Comparison of ENCODE assay signal across 16 cellular contexts in genomic region chr1:181763736-181764135, GRCh38.
DNase-seq lines count a peak whose midpoint lies in the region; ATAC-seq, FAIRE-seq and TF ChIP-seq lines count a peak whose summit lies in the region.
"Had no signal": no experiment of that assay in that cellular context is flagged by ENCODE, and none has a peak within 500 bp of the region (broad histone marks: within the 10 kb centered on the region; RNA-seq: fewer than 3 reads in every experiment).

No MANE protein-coding gene starts in this region.

- H3K27me3 Mint-ChIP-seq in activated CD8-positive, alpha-beta T cell treated with anti-CD3 and anti-CD28 coated beads for 36 hours: peaks cover 4% of the 10 kb centered on the region
- H3K27me3 Mint-ChIP-seq: CD4-positive, CD25-positive, alpha-beta regulatory T cell had no signal

- H3K4me3 ChIP-seq in bronchial epithelial cell (ENCODE audit: low read depth, low read length): no peak overlapping the region
- H3K4me3 ChIP-seq: BLaER1 treated with 17β-estradiol and CSF1 and Interleukin-3, amounts not matched to agents 10 nM and 100 nM; HAP-1; K562 had no signal

- H3K36me3 Mint-ChIP-seq in activated CD8-positive, alpha-beta T cell treated with anti-CD3 and anti-CD28 coated beads for 36 hours (ENCODE audit: low read depth): no peaks in the 10 kb centered on the region
- H3K36me3 Mint-ChIP-seq: CD4-positive, CD25-positive, alpha-beta regulatory T cell had no signal

- POLR2A ChIA-PET in activated CD8-positive, alpha-beta T cell treated with anti-CD3 and anti-CD28 coated beads for 36 hours (lab: Charles Lee): no interaction called here

- CTCF ChIA-PET in activated CD8-positive, alpha-beta T cell treated with anti-CD3 and anti-CD28 coated beads for 36 hours (lab: Charles Lee): no interaction called here

- H3K27ac Mint-ChIP-seq in activated CD8-positive, alpha-beta T cell treated with anti-CD3 and anti-CD28 coated beads for 36 hours: no peak overlapping the region
- H3K27ac Mint-ChIP-seq: CD4-positive, CD25-positive, alpha-beta regulatory T cell had no signal

- DNase-seq in D721Med (ENCODE audit: insufficient read length, low spot score) (no peak), NCI-H69 (lab: John Stamatoyannopoulos, UW) (peak; percentile 11), bronchial epithelial cell (ENCODE audit: low read depth) (peak; percentile 63), kidney tubule cell (ENCODE audit: low spot score) (peak; percentile 62), dedifferentiated amniotic fluid mesenchymal stem cell (ENCODE audit: extremely low spot score) (no peak)
- no peak for DNase-seq in activated CD8-positive, alpha-beta T cell treated with anti-CD3 and anti-CD28 coated beads for 36 hours
- DNase-seq: ACHN; CD4-positive, CD25-positive, alpha-beta regulatory T cell; DMS153; GF-D8 had no signal

- TF ChIP-seq CTCF in D721Med (IDR thresholded peaks at IDR 0.05; ENCODE audit: insufficient read depth, missing control alignments) (no peak), bronchial epithelial cell (IDR thresholded peaks at IDR 0.05; ENCODE audit: insufficient read depth, low read length, severe bottlenecking) (no peak)
- TF ChIP-seq CTCF in activated CD8-positive, alpha-beta T cell treated with anti-CD3 and anti-CD28 coated beads for 36 hours (IDR thresholded peaks at IDR 0.05): no peak

- no peaks in the 10 kb centered on the region for H3K4me1 Mint-ChIP-seq in activated CD8-positive, alpha-beta T cell treated with anti-CD3 and anti-CD28 coated beads for 36 hours (ENCODE audit: low read depth)
- H3K4me1 Mint-ChIP-seq: CD4-positive, CD25-positive, alpha-beta regulatory T cell had no signal

- FAIRE-seq in D721Med (lab: Jason Lieb, UNC) (peak; percentile 29), bronchial epithelial cell (lab: Jason Lieb, UNC) (no peak)
- FAIRE-seq: GM19239, H1, K562 had no signal

- H3K27me3 ChIP-seq in bronchial epithelial cell (ENCODE audit: control insufficient read depth, insufficient read depth, low read length): no peaks in the 10 kb centered on the region
- H3K27me3 ChIP-seq: BLaER1 treated with 17β-estradiol and CSF1 and Interleukin-3, amounts not matched to agents 10 nM and 100 nM had no signal

- intact Hi-C loops in activated CD8-positive, alpha-beta T cell treated with anti-CD3 and anti-CD28 coated beads for 36 hours (cut with micrococcal nuclease): no loop called here

- no peak overlapping the region for H3K4me3 Mint-ChIP-seq in activated CD8-positive, alpha-beta T cell treated with anti-CD3 and anti-CD28 coated beads for 36 hours
- H3K4me3 Mint-ChIP-seq: CD4-positive, CD25-positive, alpha-beta regulatory T cell had no signal

- H3K9me3 Mint-ChIP-seq in activated CD8-positive, alpha-beta T cell treated with anti-CD3 and anti-CD28 coated beads for 36 hours: no peaks in the 10 kb centered on the region

- ATAC-seq in HG02678 (IDR thresholded peaks at IDR 0.05; ENCODE audit: unreplicated experiment): no peak
- no peak for ATAC-seq in activated CD8-positive, alpha-beta T cell treated with anti-CD3 and anti-CD28 coated beads for 36 hours
- ATAC-seq: K562 had no signal

- H3K36me3 ChIP-seq in bronchial epithelial cell (ENCODE audit: control insufficient read depth, insufficient read depth, low read length): no peaks in the 10 kb centered on the region
- H3K36me3 ChIP-seq: BLaER1 treated with 17β-estradiol and CSF1 and Interleukin-3, amounts not matched to agents 10 nM and 100 nM; HAP-1 had no signal

Comparison
In these comparisons a context has a peak if more than half of its experiments do, and no peak if none do; other contexts are left out.
1. DNase-seq: peak in NCI-H69 (single experiment), bronchial epithelial cell (single experiment) and kidney tubule cell (single experiment); none in D721Med (single experiment), dedifferentiated amniotic fluid mesenchymal stem cell (single experiment) and activated CD8-positive, alpha-beta T cell treated with anti-CD3 and anti-CD28 coated beads for 36 hours (single experiment).